12 cellular contexts compared by ENCODE assay signal in the genomic region with DNA sequence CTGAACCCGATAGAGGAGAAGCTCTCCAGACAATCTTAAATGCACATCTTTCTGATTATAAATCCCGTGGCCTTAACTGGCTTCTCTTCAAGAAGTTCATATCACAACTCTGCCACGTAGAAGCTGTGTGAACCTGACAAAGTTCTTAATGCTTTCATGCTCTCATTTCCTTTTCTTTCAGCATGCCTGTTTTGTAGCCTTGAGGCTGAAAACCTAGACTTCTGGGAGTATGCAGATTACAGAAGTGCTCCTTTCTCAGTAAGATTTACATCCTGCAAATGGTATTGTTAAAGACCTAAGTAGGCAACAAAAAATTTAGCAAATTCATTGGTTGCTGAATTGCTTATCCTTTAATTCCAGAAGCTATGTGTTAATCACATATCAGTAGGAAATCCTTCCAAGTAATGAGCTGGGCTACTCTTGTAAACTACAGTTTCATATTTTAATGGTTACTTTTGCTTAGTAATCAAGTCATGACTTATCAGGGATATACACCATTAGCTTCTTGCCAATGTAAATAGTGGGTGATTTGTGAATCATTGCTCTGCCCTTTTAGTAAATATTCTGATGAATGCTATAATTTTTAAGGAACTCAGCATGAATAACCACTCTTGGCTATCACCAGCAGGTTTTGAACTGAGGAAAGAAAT.
DNase-seq lines count a peak whose midpoint lies in the region; ATAC-seq and TF ChIP-seq lines count a peak whose summit lies in the region.
"Had no signal": no experiment of that assay in that cellular context is flagged by ENCODE, and none has a peak within 500 bp of the region (broad histone marks: within the 10 kb centered on the region; RNA-seq: fewer than 3 reads in every experiment).

No MANE protein-coding gene starts in this region.

- H3K79me2 ChIP-seq in KMS-11 (ENCODE audit: insufficient read depth, low read depth), result no peaks in the 10 kb centered on the region

- H3K36me3 ChIP-seq in KMS-11 (ENCODE audit: insufficient read depth) (no peaks in the 10 kb centered on the region), brain microvascular endothelial cell (replicated peaks) (no peaks in the 10 kb centered on the region)
- H3K36me3 ChIP-seq: transverse colon had no signal

- H4K20me1 ChIP-seq in KMS-11 (ENCODE audit: insufficient read depth), result no peaks in the 10 kb centered on the region

- H3K9ac ChIP-seq in KMS-11, result no peak overlapping the region

- no peak overlapping the region for H3K27ac ChIP-seq in KMS-11
- H3K27ac ChIP-seq in brain microvascular endothelial cell, result peak overlapping the region; percentile 37
- H3K27ac ChIP-seq: dorsolateral prefrontal cortex, transverse colon had no signal

- TF ChIP-seq CTCF in KMS-11 (conservative IDR thresholded peaks at IDR 0.05; ENCODE audit: low read depth, low read length), result no peak
- TF ChIP-seq CTCF in brain microvascular endothelial cell (IDR thresholded peaks at IDR 0.05; ENCODE audit: low read depth, low read length, missing control alignments), result no peak

- peak overlapping the region; percentile 11; the same call in 1 of the 2 replicates for H3K4me2 ChIP-seq in KMS-11

- H3K4me1 ChIP-seq in KMS-11 (ENCODE audit: low read depth, poor library complexity, severe bottlenecking), result peaks cover 64% of the 10 kb centered on the region

- ATAC-seq in HG02973 (IDR thresholded peaks at IDR 0.05; ENCODE audit: unreplicated experiment), result no peak
- ATAC-seq: activated T-helper 17 cell treated with anti-CD3 and anti-CD28 coated beads, Interleukin-2, amount 50 U/mL, for 72 hours had no signal

- no peak overlapping the region for H2AFZ ChIP-seq in KMS-11 (ENCODE audit: low read depth)

- peak; percentile 51 for DNase-seq in AG20443 (ENCODE audit: low spot score)
- peak; percentile 32 for DNase-seq in brain microvascular endothelial cell
- DNase-seq in lung microvascular endothelial cell (ENCODE audit: low read depth in 2 of 2), result peak; percentile 51 to 78
- no peak for DNase-seq in T-helper 2 cell
- DNase-seq in SHP77 (lab: John Stamatoyannopoulos, UW), result no peak
- DNase-seq in H4 (ENCODE audit: low spot score), result no peak
- DNase-seq: dorsolateral prefrontal cortex, nucleus accumbens, transverse colon had no signal

- in situ Hi-C loops in brain microvascular endothelial cell (cut with HindIII; ENCODE audit: low pct_ligation_motif_present, low sequenced_read_pairs), result no loop called here

- H3K27me3 ChIP-seq in KMS-11 (ENCODE audit: insufficient read depth, low read depth) (no peaks in the 10 kb centered on the region), brain microvascular endothelial cell (replicated peaks) (no peaks in the 10 kb centered on the region)
- H3K27me3 ChIP-seq: dorsolateral prefrontal cortex, transverse colon had no signal

- H3K4me3 ChIP-seq in KMS-11 (IDR thresholded peaks at IDR 0.05; ENCODE audit: insufficient read depth, low read depth, low read length) (no peak overlapping the region), brain microvascular endothelial cell (ENCODE audit: low read depth, low read length) (no peak overlapping the region)
- H3K4me3 ChIP-seq: dorsolateral prefrontal cortex, transverse colon had no signal

Comparison
In these comparisons a context has a peak if more than half of its experiments do, and no peak if none do; other contexts are left out.
1. DNase-seq: peak in AG20443 (single experiment), brain microvascular endothelial cell (single experiment) and lung microvascular endothelial cell (2 of 2); none in T-helper 2 cell (0 of 5), SHP77 (0 of 2) and H4 (single experiment).